ENCODE assay signal across 7 cellular contexts in genomic region chr16:12545792-12546342, GRCh38.
"Had no signal": no experiment of that assay in that cellular context is flagged by ENCODE, and none has a peak within 500 bp of the region (broad histone marks: within the 10 kb centered on the region; RNA-seq: fewer than 3 reads in every experiment).

No MANE protein-coding gene starts in this region.

- H3K9me3 ChIP-seq: suprapubic skin had no signal

- DNase-seq: activated CD4-positive, alpha-beta T cell treated with anti-CD3 and anti-CD28 coated beads for 4 hours; activated effector memory CD4-positive, alpha-beta T cell treated with Interleukin-2 at 50 U/mL for 16 hours; endodermal cell; stimulated activated naive CD8-positive, alpha-beta T cell treated with anti-CD3 and anti-CD28 coated beads, Interleukin-15, Interleukin-2, amounts not matched to agents 100 U/mL and 50 U/mL, for 24 hours; WERI-Rb-1 had no signal

- ATAC-seq: sciatic nerve; stimulated activated naive CD8-positive, alpha-beta T cell treated with anti-CD3 and anti-CD28 coated beads, Interleukin-15, Interleukin-2, amounts not matched to agents 100 U/mL and 50 U/mL, for 24 hours had no signal

- H3K36me3 ChIP-seq: suprapubic skin, WERI-Rb-1 had no signal

- H3K27me3 ChIP-seq: suprapubic skin had no signal

- H3K27ac ChIP-seq: suprapubic skin, WERI-Rb-1 had no signal

- H3K4me3 ChIP-seq: suprapubic skin had no signal
